ENCODE assay signal across 17 cellular contexts in the genomic region with DNA sequence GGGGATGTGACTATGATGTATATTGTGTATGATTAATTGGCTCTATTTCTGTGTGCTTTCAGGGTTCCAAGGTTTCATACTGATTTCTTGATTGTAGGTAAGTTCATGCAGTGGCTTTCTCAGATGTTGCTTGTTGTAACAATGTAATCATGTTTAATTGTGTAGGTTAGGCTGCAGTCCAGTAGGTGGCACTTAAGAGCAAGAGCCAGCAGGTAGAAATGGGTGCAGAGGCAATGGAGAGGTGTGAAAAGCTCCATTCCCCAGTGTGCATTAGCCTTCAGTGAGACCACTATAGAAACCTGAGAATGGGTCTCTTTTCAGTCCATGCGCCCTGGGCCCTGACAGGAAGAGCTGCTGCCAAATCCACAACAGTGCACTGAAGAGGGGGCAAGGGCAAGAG. TPM values are rescaled to one million over a fixed set of nuclear protein-coding genes. Genes with fewer than 3 reads are reported as not detected.
A peak's percentile ranks its signal among the peaks of the same experiment; 100 is the strongest.
DNase-seq lines count a peak whose midpoint lies in the region; ATAC-seq and TF ChIP-seq lines count a peak whose summit lies in the region.
"Had no signal": no experiment of that assay in that cellular context is flagged by ENCODE, and none has a peak within 500 bp of the region (broad histone marks: within the 10 kb centered on the region; RNA-seq: fewer than 3 reads in every experiment).

No MANE protein-coding gene starts in this region.

- DNase-seq in NCI-H2029 (lab: John Stamatoyannopoulos, UW), result peak; percentile 16
- DNase-seq in NCI-H2029 treated with DMSO at 0.1 percent for 48 hours (lab: John Stamatoyannopoulos, UW), result no peak
- peak; percentile 6 to 39 for DNase-seq in SJCRH30
- no peak for DNase-seq in right lobe of liver
- no peak for DNase-seq in activated CD4-positive, alpha-beta T cell treated with anti-CD3 and anti-CD28 coated beads, Interleukin-2, amount 10 ng/mL, durations not matched to agents 24 days and 14 days
- no peak for DNase-seq in RKO (ENCODE audit: low spot score)
- no peak for DNase-seq in DMS79 (lab: John Stamatoyannopoulos, UW)
- DNase-seq: activated CD4-positive, alpha-beta T cell treated with anti-CD3 and anti-CD28 coated beads, Interleukin-2, amount 50 U/mL, for 1 hour; activated naive CD8-positive, alpha-beta T cell treated with anti-CD3 and anti-CD28 coated beads for 36 hours; colonic mucosa; heart right ventricle; small intestine; stimulated activated CD8-positive, alpha-beta memory T cell treated with anti-CD3 and anti-CD28 coated beads, Interleukin-4, amount 100 ng/mL, for 48 hours had no signal

- WGBS in right lobe of liver (ENCODE audit: insufficient coverage, low coverage, low lambda C conversion rate, missing lambda C conversion rate), result no CpG with 5 or more reads among the region's 1 CpG

- no peaks in the 10 kb centered on the region for H3K36me3 Mint-ChIP-seq in activated CD4-positive, alpha-beta T cell treated with anti-CD3 and anti-CD28 coated beads, Interleukin-2, amount 10 ng/mL, durations not matched to agents 24 days and 14 days (ENCODE audit: low read depth)
- H3K36me3 Mint-ChIP-seq: activated naive CD8-positive, alpha-beta T cell treated with anti-CD3 and anti-CD28 coated beads for 36 hours had no signal

- H3K4me3 Mint-ChIP-seq in activated CD4-positive, alpha-beta T cell treated with anti-CD3 and anti-CD28 coated beads, Interleukin-2, amount 10 ng/mL, durations not matched to agents 24 days and 14 days, result no peak overlapping the region
- H3K4me3 Mint-ChIP-seq: activated naive CD8-positive, alpha-beta T cell treated with anti-CD3 and anti-CD28 coated beads for 36 hours had no signal

- TF ChIP-seq CTCF in right lobe of liver (IDR thresholded peaks at IDR 0.05), result peak; percentile 14 to 36 (median 29)

- TF ChIP-seq POLR2A in right lobe of liver (IDR thresholded peaks at IDR 0.05), result no peak

- H3K27me3 ChIP-seq in SJCRH30 (no peaks in the 10 kb centered on the region), right lobe of liver (no peaks in the 10 kb centered on the region)
- H3K27me3 ChIP-seq: colonic mucosa, heart right ventricle had no signal

- H3K27ac Mint-ChIP-seq in activated CD4-positive, alpha-beta T cell treated with anti-CD3 and anti-CD28 coated beads, Interleukin-2, amount 10 ng/mL, durations not matched to agents 24 days and 14 days, result no peak overlapping the region
- H3K27ac Mint-ChIP-seq: activated naive CD8-positive, alpha-beta T cell treated with anti-CD3 and anti-CD28 coated beads for 36 hours had no signal

- H3K4me1 Mint-ChIP-seq in activated CD4-positive, alpha-beta T cell treated with anti-CD3 and anti-CD28 coated beads, Interleukin-2, amount 10 ng/mL, durations not matched to agents 24 days and 14 days, result no peaks in the 10 kb centered on the region
- H3K4me1 Mint-ChIP-seq: activated naive CD8-positive, alpha-beta T cell treated with anti-CD3 and anti-CD28 coated beads for 36 hours had no signal

- no peaks in the 10 kb centered on the region for H3K27me3 Mint-ChIP-seq in activated CD4-positive, alpha-beta T cell treated with anti-CD3 and anti-CD28 coated beads, Interleukin-2, amount 10 ng/mL, durations not matched to agents 24 days and 14 days
- H3K27me3 Mint-ChIP-seq: activated naive CD8-positive, alpha-beta T cell treated with anti-CD3 and anti-CD28 coated beads for 36 hours had no signal

- no peaks in the 10 kb centered on the region for H3K9me3 ChIP-seq in SJCRH30 (replicated peaks)
- H3K9me3 ChIP-seq in right lobe of liver, result no peaks in the 10 kb centered on the region
- H3K9me3 ChIP-seq: A549, colonic mucosa had no signal

- H3K4me1 ChIP-seq in SJCRH30 (no peaks in the 10 kb centered on the region), right lobe of liver (no peaks in the 10 kb centered on the region)
- H3K4me1 ChIP-seq: A549, colonic mucosa, heart right ventricle had no signal

- no peak overlapping the region for H3K27ac ChIP-seq in SJCRH30
- no peak overlapping the region for H3K27ac ChIP-seq in right lobe of liver
- H3K27ac ChIP-seq: A549, colonic mucosa, heart right ventricle had no signal

- peak; percentile 90 for ATAC-seq in HG03342 (IDR thresholded peaks at IDR 0.05; ENCODE audit: unreplicated experiment)
- peak in 3 of 4 donors; percentile 39 to 51 (median 49) for ATAC-seq in right lobe of liver
- ATAC-seq: A549, heart right ventricle had no signal

- no peaks in the 10 kb centered on the region for H3K36me3 ChIP-seq in SJCRH30
- H3K36me3 ChIP-seq in right lobe of liver, result no peaks in the 10 kb centered on the region
- H3K36me3 ChIP-seq: colonic mucosa, heart right ventricle had no signal

- H3K4me3 ChIP-seq in SJCRH30 (no peak overlapping the region), right lobe of liver (no peak overlapping the region)
- H3K4me3 ChIP-seq: A549, colonic mucosa, heart right ventricle had no signal

- intact Hi-C loops in right lobe of liver (cut with DNase I), result no loop called here
- intact Hi-C loops in activated CD4-positive, alpha-beta T cell treated with anti-CD3 and anti-CD28 coated beads, Interleukin-2, amount 10 ng/mL, durations not matched to agents 24 days and 14 days (cut with micrococcal nuclease), result no loop called here

- no peaks in the 10 kb centered on the region for H3K9me3 Mint-ChIP-seq in activated CD4-positive, alpha-beta T cell treated with anti-CD3 and anti-CD28 coated beads, Interleukin-2, amount 10 ng/mL, durations not matched to agents 24 days and 14 days

RNA-seq across cellular contexts. Expression of a gene that starts 28.2 kb away (rescaled TPM):
- not detected in 2 replicates for total RNA-seq in SJCRH30 (2014; rRNA removed; shearing (Covaris generic))
- not detected for total RNA-seq in right lobe of liver
- total RNA-seq in activated CD4-positive, alpha-beta T cell treated with anti-CD3 and anti-CD28 coated beads, Interleukin-2, amount 10 ng/mL, durations not matched to agents 24 days and 14 days, result not detected in 2 replicates
- total RNA-seq: activated naive CD8-positive, alpha-beta T cell treated with anti-CD3 and anti-CD28 coated beads for 36 hours; M059J; myocyte had no signal

Comparison
In these comparisons a context has a peak if more than half of its experiments do, and no peak if none do; other contexts are left out.
1. DNase-seq: peak in NCI-H2029 (single experiment) and SJCRH30 (2 of 2); none in NCI-H2029 treated with DMSO at 0.1 percent for 48 hours (single experiment), right lobe of liver (0 of 3), activated CD4-positive, alpha-beta T cell treated with anti-CD3 and anti-CD28 coated beads, Interleukin-2, amount 10 ng/mL, durations not matched to agents 24 days and 14 days (single experiment), RKO (single experiment) and DMS79 (single experiment).